In genomic region chr21:33478182-33478581, GRCh38 we compare ENCODE assay signal across 1 cellular context.
TF ChIP-seq lines count a peak whose summit lies in the region.

No MANE protein-coding gene starts in this region.

TF ChIP-seq in WTC11, 78 proteins besides CTCF, POLR2A, EP300 and RAD21 (continued from another document):
- TF ChIP-seq, protein P1, sequence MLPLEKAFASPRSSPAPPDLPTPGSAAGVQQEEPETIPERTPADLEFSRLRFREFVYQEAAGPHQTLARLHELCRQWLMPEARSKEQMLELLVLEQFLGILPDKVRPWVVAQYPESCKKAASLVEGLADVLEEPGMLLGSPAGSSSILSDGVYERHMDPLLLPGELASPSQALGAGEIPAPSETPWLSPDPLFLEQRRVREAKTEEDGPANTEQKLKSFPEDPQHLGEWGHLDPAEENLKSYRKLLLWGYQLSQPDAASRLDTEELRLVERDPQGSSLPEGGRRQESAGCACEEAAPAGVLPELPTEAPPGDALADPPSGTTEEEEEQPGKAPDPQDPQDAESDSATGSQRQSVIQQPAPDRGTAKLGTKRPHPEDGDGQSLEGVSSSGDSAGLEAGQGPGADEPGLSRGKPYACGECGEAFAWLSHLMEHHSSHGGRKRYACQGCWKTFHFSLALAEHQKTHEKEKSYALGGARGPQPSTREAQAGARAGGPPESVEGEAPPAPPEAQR (CRISPR knock-in tag; IDR thresholded peaks at IDR 0.05): no peak
- no peak for TF ChIP-seq JAZF1 (CRISPR knock-in tag; IDR thresholded peaks at IDR 0.05)
- TF ChIP-seq, protein P2, sequence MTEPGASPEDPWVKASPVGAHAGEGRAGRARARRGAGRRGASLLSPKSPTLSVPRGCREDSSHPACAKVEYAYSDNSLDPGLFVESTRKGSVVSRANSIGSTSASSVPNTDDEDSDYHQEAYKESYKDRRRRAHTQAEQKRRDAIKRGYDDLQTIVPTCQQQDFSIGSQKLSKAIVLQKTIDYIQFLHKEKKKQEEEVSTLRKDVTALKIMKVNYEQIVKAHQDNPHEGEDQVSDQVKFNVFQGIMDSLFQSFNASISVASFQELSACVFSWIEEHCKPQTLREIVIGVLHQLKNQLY (CRISPR knock-in tag; IDR thresholded peaks at IDR 0.05): no peak
- TF ChIP-seq, protein P3, sequence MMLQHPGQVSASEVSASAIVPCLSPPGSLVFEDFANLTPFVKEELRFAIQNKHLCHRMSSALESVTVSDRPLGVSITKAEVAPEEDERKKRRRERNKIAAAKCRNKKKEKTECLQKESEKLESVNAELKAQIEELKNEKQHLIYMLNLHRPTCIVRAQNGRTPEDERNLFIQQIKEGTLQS (CRISPR knock-in tag; conservative IDR thresholded peaks at IDR 0.05): no peak
